In the genomic region with DNA sequence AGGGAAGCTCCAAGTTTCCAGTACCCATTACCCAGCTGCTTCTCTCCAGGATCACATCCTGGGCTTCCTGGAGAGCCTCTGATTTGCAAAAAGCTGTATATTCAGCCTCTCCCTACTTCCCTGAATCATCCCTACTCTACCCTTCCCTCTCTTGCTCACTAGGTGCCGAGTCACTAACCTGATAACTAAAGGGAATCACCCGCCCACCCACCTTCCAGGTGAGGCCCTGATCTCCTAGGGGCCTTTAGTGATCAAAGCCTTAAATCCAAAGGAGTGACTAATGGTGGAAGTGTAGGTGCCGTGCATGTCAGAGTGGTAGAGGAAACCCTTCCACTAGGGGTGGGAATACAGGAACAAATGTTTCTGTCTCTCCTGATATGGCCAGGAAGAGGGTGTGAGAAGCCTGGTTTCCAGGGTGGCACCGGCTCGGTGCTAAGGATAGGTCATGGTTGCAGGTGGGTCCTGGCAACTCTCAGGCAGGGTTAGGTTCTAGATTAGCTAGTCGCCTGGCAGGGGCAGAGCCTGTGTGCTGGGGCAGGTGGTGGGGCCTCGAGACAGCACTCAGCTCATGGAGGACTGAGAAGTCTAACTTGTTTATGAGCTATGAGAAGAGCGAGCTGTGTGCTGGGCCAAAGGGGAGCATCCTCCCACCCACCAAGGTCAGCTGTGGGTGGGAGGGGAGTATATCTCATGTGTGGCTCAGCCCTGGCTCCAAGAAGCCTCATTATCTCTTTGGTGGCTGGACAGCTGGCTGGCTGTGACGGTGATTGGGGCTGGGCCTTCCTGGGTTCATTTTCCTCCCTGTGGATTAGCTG, we compare ENCODE assay signal across 1 cellular context.
TF ChIP-seq lines count a peak whose summit lies in the region.

No MANE protein-coding gene starts in this region.

TF ChIP-seq in IMR-90, 13 proteins besides CTCF, POLR2A, EP300 and RAD21:
- TF ChIP-seq RFX5 (IDR thresholded peaks at IDR 0.05; ENCODE audit: low read depth, low read length) (no peak), FOS (IDR thresholded peaks at IDR 0.05; ENCODE audit: low read depth, low read length) (no peak), NFE2L2 (IDR thresholded peaks at IDR 0.05; ENCODE audit: low read depth, low read length) (no peak), MXI1 (IDR thresholded peaks at IDR 0.05; ENCODE audit: borderline replicate concordance, low read depth, low read length) (no peak), SMC3 (IDR thresholded peaks at IDR 0.05; ENCODE audit: low read depth, low read length) (no peak), RCOR1 (IDR thresholded peaks at IDR 0.05; ENCODE audit: insufficient replicate concordance, low read length) (no peak), CEBPB (IDR thresholded peaks at IDR 0.05; ENCODE audit: low read depth, low read length) (no peak)
- TF ChIP-seq, protein P1, sequence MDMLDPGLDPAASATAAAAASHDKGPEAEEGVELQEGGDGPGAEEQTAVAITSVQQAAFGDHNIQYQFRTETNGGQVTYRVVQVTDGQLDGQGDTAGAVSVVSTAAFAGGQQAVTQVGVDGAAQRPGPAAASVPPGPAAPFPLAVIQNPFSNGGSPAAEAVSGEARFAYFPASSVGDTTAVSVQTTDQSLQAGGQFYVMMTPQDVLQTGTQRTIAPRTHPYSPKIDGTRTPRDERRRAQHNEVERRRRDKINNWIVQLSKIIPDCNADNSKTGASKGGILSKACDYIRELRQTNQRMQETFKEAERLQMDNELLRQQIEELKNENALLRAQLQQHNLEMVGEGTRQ (IDR thresholded peaks at IDR 0.05; ENCODE audit: low read depth, low read length), result no peak
- TF ChIP-seq, protein P2, sequence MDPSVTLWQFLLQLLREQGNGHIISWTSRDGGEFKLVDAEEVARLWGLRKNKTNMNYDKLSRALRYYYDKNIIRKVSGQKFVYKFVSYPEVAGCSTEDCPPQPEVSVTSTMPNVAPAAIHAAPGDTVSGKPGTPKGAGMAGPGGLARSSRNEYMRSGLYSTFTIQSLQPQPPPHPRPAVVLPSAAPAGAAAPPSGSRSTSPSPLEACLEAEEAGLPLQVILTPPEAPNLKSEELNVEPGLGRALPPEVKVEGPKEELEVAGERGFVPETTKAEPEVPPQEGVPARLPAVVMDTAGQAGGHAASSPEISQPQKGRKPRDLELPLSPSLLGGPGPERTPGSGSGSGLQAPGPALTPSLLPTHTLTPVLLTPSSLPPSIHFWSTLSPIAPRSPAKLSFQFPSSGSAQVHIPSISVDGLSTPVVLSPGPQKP (IDR thresholded peaks at IDR 0.05; ENCODE audit: borderline replicate concordance, low read depth, low read length), result no peak
